ENCODE assay signal across 1 cellular context in genomic region chr10:64507869-64508609, GRCh38.
TF ChIP-seq lines count a peak whose summit lies in the region.

No MANE protein-coding gene starts in this region.

TF ChIP-seq in GM23338, 12 proteins besides CTCF, POLR2A, EP300 and RAD21 (continued from another document):
- no peak for TF ChIP-seq ZNF462 (CRISPR knock-in tag; IDR thresholded peaks at IDR 0.05)
- TF ChIP-seq CREB1 (CRISPR knock-in tag; IDR thresholded peaks at IDR 0.05; ENCODE audit: low read depth) = no peak
- no peak for TF ChIP-seq EZH2 (IDR thresholded peaks at IDR 0.05; ENCODE audit: low read depth, unreplicated experiment)
- no peak for TF ChIP-seq ZNF114 (CRISPR knock-in tag; IDR thresholded peaks at IDR 0.05)
- TF ChIP-seq STAT1 (IDR thresholded peaks at IDR 0.05; ENCODE audit: unreplicated experiment) = no peak
- no peak for TF ChIP-seq REST (IDR thresholded peaks at IDR 0.05; ENCODE audit: unreplicated experiment)
- no peak for TF ChIP-seq JUNB (IDR thresholded peaks at IDR 0.05; ENCODE audit: unreplicated experiment)
- no peak for TF ChIP-seq EZH2phosphoT487 (IDR thresholded peaks at IDR 0.05; ENCODE audit: unreplicated experiment)
- no peak for TF ChIP-seq ZNF331 (CRISPR knock-in tag; IDR thresholded peaks at IDR 0.05; ENCODE audit: low read depth)
